In genomic region chr2:2896011-2896410, GRCh38 we compare ENCODE assay signal across 5 cellular contexts.
"Had no signal": no experiment of that assay in that cellular context is flagged by ENCODE, and none has a peak within 500 bp of the region (broad histone marks: within the 10 kb centered on the region; RNA-seq: fewer than 3 reads in every experiment).

No MANE protein-coding gene starts in this region.

- H3K4me3 Mint-ChIP-seq: HFFc6, IgD-negative memory B cell had no signal

- H3K9me3 Mint-ChIP-seq: IgD-negative memory B cell had no signal

- H3K36me3 Mint-ChIP-seq: IgD-negative memory B cell had no signal

- DNase-seq: GM23248, GOT3, H7, HFFc6 had no signal

- H3K27me3 Mint-ChIP-seq: IgD-negative memory B cell had no signal

- H3K27ac Mint-ChIP-seq: HFFc6, IgD-negative memory B cell had no signal
